24 cellular contexts compared by ENCODE assay signal in the genomic region with DNA sequence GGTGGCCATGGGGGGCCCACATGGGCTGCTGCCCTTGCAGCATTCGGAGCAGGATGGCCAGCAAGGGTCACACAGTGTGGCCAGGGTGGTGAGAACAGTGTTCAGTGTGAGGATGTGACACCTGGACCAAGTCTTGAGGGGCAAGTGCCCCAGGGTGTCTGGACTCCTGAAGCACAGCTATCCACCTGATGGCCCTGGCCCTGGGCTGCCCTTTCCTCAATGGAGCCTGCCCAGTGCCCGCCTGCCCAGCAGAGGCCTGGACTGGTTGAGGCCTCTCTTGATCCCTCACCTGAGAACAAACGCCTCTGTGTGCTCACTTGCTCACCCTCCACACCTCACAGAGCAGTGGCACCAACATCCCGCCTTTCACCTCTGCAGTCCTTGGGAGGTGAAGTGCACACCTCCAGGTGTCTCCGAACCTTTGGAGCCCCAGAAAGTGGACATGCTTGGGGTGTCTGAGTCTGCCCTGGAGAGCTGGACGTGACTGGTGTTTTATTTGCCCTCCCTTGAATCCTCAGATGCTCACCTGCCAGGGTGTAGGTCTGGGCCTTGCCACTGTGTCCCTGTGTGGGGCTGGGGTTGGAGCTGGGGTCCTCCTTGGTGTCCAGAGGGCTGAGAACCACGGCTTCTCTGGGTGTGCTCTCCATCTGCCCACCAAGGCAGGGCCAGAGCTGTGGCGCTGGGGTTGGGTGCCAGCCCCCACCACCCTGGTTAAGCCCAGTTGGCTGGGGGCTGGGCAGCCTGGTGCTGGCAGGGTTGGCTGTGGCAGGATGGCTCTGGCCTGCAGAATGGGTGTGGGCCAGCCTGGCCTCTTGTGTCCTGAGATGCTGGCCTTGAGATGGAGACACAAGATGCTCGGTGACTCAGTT. TPM values are rescaled to one million over a fixed set of nuclear protein-coding genes. Genes with fewer than 3 reads are reported as not detected.
"Had no signal": no experiment of that assay in that cellular context is flagged by ENCODE, and none has a peak within 500 bp of the region (broad histone marks: within the 10 kb centered on the region; RNA-seq: fewer than 3 reads in every experiment).

No MANE protein-coding gene starts in this region.

- H3K9ac ChIP-seq: parathyroid adenoma had no signal

- H3K4me3 Mint-ChIP-seq: activated B cell treated with CpG ODN at 0.5 μM for 24 hours; activated CD8-positive, alpha-beta T cell treated with anti-CD3 and anti-CD28 coated beads, Interleukin-2, amount 10 ng/mL, durations not matched to agents 7 days and 5 days; activated T-helper 17 cell treated with anti-CD3 and anti-CD28 coated beads, Interleukin-2, amount 50 U/mL, for 72 hours; nephron; stimulated activated naive B cell treated with anti-CD40 and anti-IgM and Interleukin-4, amounts not matched to agents 10 μg/mL and 1 μg/mL and 100 μg/mL, for 72 hours had no signal

- H3K27ac ChIP-seq: parathyroid adenoma, transverse colon, uterus had no signal

- H3K9me3 ChIP-seq: heart left ventricle, transverse colon, uterus had no signal

- H3K27ac Mint-ChIP-seq: activated B cell treated with CpG ODN at 0.5 μM for 24 hours; activated CD8-positive, alpha-beta T cell treated with anti-CD3 and anti-CD28 coated beads, Interleukin-2, amount 10 ng/mL, durations not matched to agents 7 days and 5 days; activated T-helper 17 cell treated with anti-CD3 and anti-CD28 coated beads, Interleukin-2, amount 50 U/mL, for 72 hours; nephron; stimulated activated naive B cell treated with anti-CD40 and anti-IgM and Interleukin-4, amounts not matched to agents 10 μg/mL and 1 μg/mL and 100 μg/mL, for 72 hours had no signal

- H3K4me1 Mint-ChIP-seq: activated B cell treated with CpG ODN at 0.5 μM for 24 hours; nephron; stimulated activated naive B cell treated with anti-CD40 and anti-IgM and Interleukin-4, amounts not matched to agents 10 μg/mL and 1 μg/mL and 100 μg/mL, for 72 hours had no signal

- H3K36me3 Mint-ChIP-seq: stimulated activated naive B cell treated with anti-CD40 and anti-IgM and Interleukin-4, amounts not matched to agents 10 μg/mL and 1 μg/mL and 100 μg/mL, for 72 hours had no signal

- FAIRE-seq: keratinocyte had no signal

- H3K9me3 Mint-ChIP-seq: activated B cell treated with CpG ODN at 0.5 μM for 24 hours; activated T-helper 17 cell treated with anti-CD3 and anti-CD28 coated beads, Interleukin-2, amount 50 U/mL, for 72 hours; nephron had no signal

- H3K27me3 ChIP-seq: transverse colon, uterus had no signal

- DNase-seq: activated B cell treated with CpG ODN at 0.5 μM for 24 hours; activated CD4-positive, alpha-beta T cell treated with anti-CD3 and anti-CD28 coated beads for 48 hours; activated CD8-positive, alpha-beta T cell treated with anti-CD3 and anti-CD28 coated beads, Interleukin-2, amount 10 ng/mL, durations not matched to agents 7 days and 5 days; activated naive CD4-positive, alpha-beta T cell treated with Interleukin-2 at 50 U/mL for 16 hours; cortex of kidney; midbrain; stimulated activated CD4-positive, alpha-beta T cell treated with anti-CD3 and anti-CD28 coated beads, Interleukin-2, amount 100 ng/mL, for 48 hours; stimulated activated CD8-positive, alpha-beta memory T cell treated with anti-CD3 and anti-CD28 coated beads, Interleukin-4, amount 100 ng/mL, for 48 hours; stimulated activated naive B cell treated with anti-CD40 and anti-IgM and Interleukin-4, amounts not matched to agents 10 μg/mL and 1 μg/mL and 100 μg/mL, for 72 hours; T-helper 1 cell; T-helper 9 cell; transverse colon had no signal

- H3K4me3 ChIP-seq: heart left ventricle, smooth muscle cell, transverse colon, uterus had no signal

- H3K36me3 ChIP-seq: heart left ventricle, transverse colon, uterus had no signal

- H3K4me1 ChIP-seq: parathyroid adenoma, uterus had no signal

- ATAC-seq: activated CD8-positive, alpha-beta T cell treated with anti-CD3 and anti-CD28 coated beads, Interleukin-2, amount 10 ng/mL, durations not matched to agents 7 days and 5 days; activated T-helper 17 cell treated with anti-CD3 and anti-CD28 coated beads, Interleukin-2, amount 50 U/mL, for 72 hours; left lobe of liver; sciatic nerve; stimulated activated naive B cell treated with anti-CD40 and anti-IgM and Interleukin-4, amounts not matched to agents 10 μg/mL and 1 μg/mL and 100 μg/mL, for 72 hours had no signal

RNA-seq across cellular contexts. Expression of a gene that starts 3.8 kb away (rescaled TPM):
- total RNA-seq: activated B cell treated with CpG ODN at 0.5 μM for 24 hours; activated CD8-positive, alpha-beta T cell treated with anti-CD3 and anti-CD28 coated beads, Interleukin-2, amount 10 ng/mL, durations not matched to agents 7 days and 5 days; activated T-helper 17 cell treated with anti-CD3 and anti-CD28 coated beads, Interleukin-2, amount 50 U/mL, for 72 hours; epithelial cell of proximal tubule; fibroblast of villous mesenchyme; sciatic nerve; smooth muscle cell; temporal lobe had no signal
- polyA plus RNA-seq: keratinocyte, smooth muscle cell had no signal

RNA-seq across cellular contexts. Expression of a gene that starts 34.3 kb away (rescaled TPM):
- total RNA-seq: activated B cell treated with CpG ODN at 0.5 μM for 24 hours; activated CD8-positive, alpha-beta T cell treated with anti-CD3 and anti-CD28 coated beads, Interleukin-2, amount 10 ng/mL, durations not matched to agents 7 days and 5 days; activated T-helper 17 cell treated with anti-CD3 and anti-CD28 coated beads, Interleukin-2, amount 50 U/mL, for 72 hours; epithelial cell of proximal tubule; fibroblast of villous mesenchyme; heart left ventricle; sciatic nerve; smooth muscle cell; transverse colon had no signal
- polyA plus RNA-seq: keratinocyte, smooth muscle cell had no signal
